ENCODE assay signal across 15 cellular contexts in genomic region chr14:39474416-39474911, GRCh38. TPM values are rescaled to one million over a fixed set of nuclear protein-coding genes. Genes with fewer than 3 reads are reported as not detected.
DNase-seq lines count a peak whose midpoint lies in the region; ATAC-seq and TF ChIP-seq lines count a peak whose summit lies in the region.
"Had no signal": no experiment of that assay in that cellular context is flagged by ENCODE, and none has a peak within 500 bp of the region (broad histone marks: within the 10 kb centered on the region; RNA-seq: fewer than 3 reads in every experiment).

No MANE protein-coding gene starts in this region.

- no peak overlapping the region for H3K4me3 ChIP-seq in GM12865 (ENCODE audit: low read depth, low read length)
- no peak overlapping the region for H3K4me3 ChIP-seq in upper lobe of right lung
- H3K4me3 ChIP-seq: cardiac muscle cell, psoas muscle had no signal

- no peaks in the 10 kb centered on the region for H3K27me3 ChIP-seq in upper lobe of right lung
- H3K27me3 ChIP-seq: BE2C, cardiac muscle cell had no signal

- no peaks in the 10 kb centered on the region for H3K36me3 ChIP-seq in upper lobe of right lung
- H3K36me3 ChIP-seq: BE2C, cardiac muscle cell had no signal

- TF ChIP-seq CTCF in GM12865 (IDR thresholded peaks at IDR 0.05; ENCODE audit: insufficient read depth, low read depth, low read length, missing control alignments) (no peak), upper lobe of right lung (IDR thresholded peaks at IDR 0.05) (no peak)

- DNase-seq in GM12865 (ENCODE audit: low read depth) = peak; percentile 43
- DNase-seq in NCI-H748 treated with DMSO at 0.1 percent for 48 hours (lab: John Stamatoyannopoulos, UW) = no peak
- DNase-seq in cerebellum (ENCODE audit: low spot score) = no peak
- DNase-seq in NK-92 treated with Interleukin-12 subunit alpha and Interleukin-12 subunit beta, amount 100 ng/mL, for 24 hours (lab: John Stamatoyannopoulos, UW) = no peak
- DNase-seq in upper lobe of right lung = no peak
- DNase-seq: activated CD8-positive, alpha-beta memory T cell treated with anti-CD3 and anti-CD28 coated beads, Interleukin-2, amount 10 ng/mL, durations not matched to agents 7 days and 5 days; BE2C; GF-D8; left ventricle myocardium superior; psoas muscle; SIG-M5 had no signal

- no peaks in the 10 kb centered on the region for H3K9me3 ChIP-seq in upper lobe of right lung
- H3K9me3 ChIP-seq: BE2C, psoas muscle had no signal

- intact Hi-C loops in upper lobe of right lung (cut with DNase I) = no loop called here

- H3K27ac ChIP-seq in upper lobe of right lung = no peak overlapping the region
- H3K27ac ChIP-seq: cardiac muscle cell, psoas muscle had no signal

- no peaks in the 10 kb centered on the region for H3K4me1 ChIP-seq in upper lobe of right lung
- H3K4me1 ChIP-seq: BE2C, psoas muscle had no signal

- ATAC-seq in GM19043 (IDR thresholded peaks at IDR 0.05; ENCODE audit: low read depth, unreplicated experiment) (peak; percentile 73), HG02763 (IDR thresholded peaks at IDR 0.05; ENCODE audit: unreplicated experiment) (peak; percentile 96), HG03558 (IDR thresholded peaks at IDR 0.05; ENCODE audit: extremely low read depth, unreplicated experiment) (peak; percentile 84), upper lobe of right lung (no peak)
- ATAC-seq: activated CD8-positive, alpha-beta memory T cell treated with anti-CD3 and anti-CD28 coated beads, Interleukin-2, amount 10 ng/mL, durations not matched to agents 7 days and 5 days; left ventricle myocardium superior; psoas muscle had no signal

RNA-seq across cellular contexts. Expression of gene FBXO33, which starts 42.2 kb away (rescaled TPM):
- 13.3 TPM for total RNA-seq in cerebellum
- 13.5 TPM for total RNA-seq in upper lobe of right lung
